23 cellular contexts compared by ENCODE assay signal in genomic region chr18:75926811-75927210, GRCh38.
DNase-seq lines count a peak whose midpoint lies in the region; ATAC-seq, FAIRE-seq and TF ChIP-seq lines count a peak whose summit lies in the region.
"Had no signal": no experiment of that assay in that cellular context is flagged by ENCODE, and none has a peak within 500 bp of the region (broad histone marks: within the 10 kb centered on the region; RNA-seq: fewer than 3 reads in every experiment).

No MANE protein-coding gene starts in this region.

- intact Hi-C loops in MCF 10A (cut with micrococcal nuclease) = no loop called here
- intact Hi-C loops in breast epithelium (cut with DNase I; ENCODE audit: low total_unique reads) = no loop called here
- intact Hi-C loops in head of caudate nucleus (cut with DNase I) = no loop called here

- no peaks in the 10 kb centered on the region for H3K79me1 ChIP-seq in trophoblast cell (ENCODE audit: low read length)

- H3K27me3 Mint-ChIP-seq in MCF 10A (ENCODE audit: insufficient read depth, unreplicated experiment) (no peaks in the 10 kb centered on the region), astrocyte (ENCODE audit: low read depth, unreplicated experiment) (no peaks in the 10 kb centered on the region)

- no peaks in the 10 kb centered on the region for H4K20me1 ChIP-seq in astrocyte (ENCODE audit: insufficient read depth, low read length)
- H4K20me1 ChIP-seq: BLaER1 had no signal

- no peak for TF ChIP-seq POLR2A in breast epithelium (IDR thresholded peaks at IDR 0.05)

- no peak overlapping the region for H3K23ac ChIP-seq in trophoblast cell (ENCODE audit: low read length)

- H3K18ac ChIP-seq in trophoblast cell (ENCODE audit: low read length) = no peak overlapping the region

- H4K12ac ChIP-seq in trophoblast cell (ENCODE audit: low read depth, low read length) = no peak overlapping the region

- H4K8ac ChIP-seq in trophoblast cell (ENCODE audit: low read depth, low read length) = no peak overlapping the region

- no peak overlapping the region for H2BK12ac ChIP-seq in trophoblast cell (ENCODE audit: low read length)

- TF ChIP-seq CTCF in MCF 10A (IDR thresholded peaks at IDR 0.05; ENCODE audit: unreplicated experiment) = no peak
- TF ChIP-seq CTCF in breast epithelium (IDR thresholded peaks at IDR 0.05) = no peak
- TF ChIP-seq CTCF in astrocyte (IDR thresholded peaks at IDR 0.05; ENCODE audit: insufficient read depth, low read depth, low read length) = no peak

- CTCF ChIA-PET in MCF 10A (lab: Yijun Ruan, JAX) = no interaction called here

- ATAC-seq in esophagus mucosa = peak; percentile 48
- ATAC-seq: CD8-positive, alpha-beta T cell had no signal

- H3K4me3 ChIP-seq in breast epithelium = no peak overlapping the region
- H3K4me3 ChIP-seq in astrocyte (ENCODE audit: insufficient read depth, low read depth, low read length) = no peak overlapping the region
- no peak overlapping the region for H3K4me3 ChIP-seq in trophoblast cell (ENCODE audit: low read depth, low read length)
- H3K4me3 ChIP-seq: BLaER1, GM23248, HAP-1, SJCRH30 had no signal

- H3K36me3 Mint-ChIP-seq in MCF 10A (ENCODE audit: insufficient read depth, unreplicated experiment) (no peaks in the 10 kb centered on the region), astrocyte (ENCODE audit: low read depth, unreplicated experiment) (no peaks in the 10 kb centered on the region)
- H3K36me3 Mint-ChIP-seq: CD8-positive, alpha-beta T cell had no signal

- no peak overlapping the region for H3K4ac ChIP-seq in trophoblast cell (ENCODE audit: low read depth, low read length)

- H3K9ac ChIP-seq in astrocyte (ENCODE audit: low read length) = no peak overlapping the region
- no peak overlapping the region for H3K9ac ChIP-seq in trophoblast cell (ENCODE audit: low read length)
- H3K9ac ChIP-seq: BLaER1, GM23248 had no signal

- no peak overlapping the region for H2BK120ac ChIP-seq in trophoblast cell (ENCODE audit: insufficient read depth, low read length, poor library complexity)

- H3K4me2 ChIP-seq in astrocyte (ENCODE audit: low read length) (no peak overlapping the region), trophoblast cell (ENCODE audit: low read length) (no peak overlapping the region)
- H3K4me2 ChIP-seq: BLaER1 had no signal

- H3K27ac Mint-ChIP-seq in MCF 10A (ENCODE audit: low read depth, unreplicated experiment) (peak overlapping the region; percentile 69), astrocyte (ENCODE audit: unreplicated experiment) (no peak overlapping the region)
- H3K27ac Mint-ChIP-seq: CD8-positive, alpha-beta T cell had no signal

- no peaks in the 10 kb centered on the region for H3K9me3 ChIP-seq in breast epithelium
- H3K9me3 ChIP-seq in astrocyte (ENCODE audit: insufficient read depth, low read depth, low read length) = no peaks in the 10 kb centered on the region
- no peaks in the 10 kb centered on the region for H3K9me3 ChIP-seq in trophoblast cell (ENCODE audit: insufficient read depth, low read depth, low read length)
- H3K9me3 ChIP-seq: BLaER1, HAP-1, SJCRH30 had no signal

- H3K4me3 Mint-ChIP-seq in MCF 10A (ENCODE audit: unreplicated experiment) (no peak overlapping the region), astrocyte (ENCODE audit: unreplicated experiment) (no peak overlapping the region)
- H3K4me3 Mint-ChIP-seq: CD8-positive, alpha-beta T cell had no signal

- H3K27me3 ChIP-seq in breast epithelium (no peaks in the 10 kb centered on the region), astrocyte (ENCODE audit: insufficient read depth, low read length) (no peaks in the 10 kb centered on the region), trophoblast cell (ENCODE audit: insufficient read depth, low read length) (no peaks in the 10 kb centered on the region)
- H3K27me3 ChIP-seq: BLaER1, SJCRH30 had no signal

- POLR2A ChIA-PET in MCF 10A (lab: Yijun Ruan, JAX) = interaction anchor here (1.2 kb wide), 1 partner anchor 206 kb away, joined by 3 read pairs; no protein-coding TSS in a partner anchor

- H2BK5ac ChIP-seq in trophoblast cell (ENCODE audit: low read depth, low read length, poor library complexity) = no peak overlapping the region

- H3K79me2 ChIP-seq in astrocyte (ENCODE audit: insufficient read depth, low read length) (no peaks in the 10 kb centered on the region), trophoblast cell (ENCODE audit: control insufficient read depth, insufficient read depth, low read length, poor library complexity) (no peaks in the 10 kb centered on the region)

- H3K4me1 ChIP-seq in breast epithelium (peaks cover 0 to 4% of the 10 kb centered on the region in 2 donors), astrocyte (ENCODE audit: insufficient read depth, low read length) (peaks cover 7% of the 10 kb centered on the region), trophoblast cell (ENCODE audit: control insufficient read depth in 1 of 2, insufficient read depth in 2 of 2, low read length in 2 of 2) (no peaks in the 10 kb centered on the region)
- H3K4me1 ChIP-seq: BLaER1, HAP-1, SJCRH30 had no signal

- H3K9me3 Mint-ChIP-seq in MCF 10A (ENCODE audit: unreplicated experiment) (no peaks in the 10 kb centered on the region), astrocyte (ENCODE audit: unreplicated experiment) (no peaks in the 10 kb centered on the region)
- H3K9me3 Mint-ChIP-seq: CD8-positive, alpha-beta T cell had no signal

- H3K36me3 ChIP-seq in breast epithelium (no peaks in the 10 kb centered on the region), astrocyte (ENCODE audit: insufficient read depth, low read length) (no peaks in the 10 kb centered on the region), trophoblast cell (ENCODE audit: control insufficient read depth in 1 of 2, insufficient read depth in 2 of 2, low read length in 2 of 2) (no peaks in the 10 kb centered on the region)
- H3K36me3 ChIP-seq: BLaER1, HAP-1, SJCRH30 had no signal

- no peak overlapping the region for H4K91ac ChIP-seq in trophoblast cell (ENCODE audit: low read depth, low read length)

- peaks cover 43% of the 10 kb centered on the region for H3K4me1 Mint-ChIP-seq in MCF 10A (ENCODE audit: insufficient read depth, unreplicated experiment)
- H3K4me1 Mint-ChIP-seq in astrocyte (ENCODE audit: low read depth, unreplicated experiment) = no peaks in the 10 kb centered on the region

- H3K27ac ChIP-seq in breast epithelium (no peak overlapping the region), astrocyte (ENCODE audit: low read depth, low read length) (no peak overlapping the region), trophoblast cell (ENCODE audit: low read depth, low read length) (no peak overlapping the region)
- H3K27ac ChIP-seq: 22Rv1, BLaER1, GM23248, HL-60, SJCRH30 had no signal

- H2AFZ ChIP-seq in astrocyte (ENCODE audit: low read depth, low read length) (peak overlapping the region; percentile 2), trophoblast cell (ENCODE audit: insufficient read depth, low read length, poor library complexity) (no peak overlapping the region)
- H2AFZ ChIP-seq: GM23248 had no signal

- DNase-seq in MCF 10A (ENCODE audit: unreplicated experiment) (peak; percentile 83), breast epithelium (ENCODE audit: low spot score in 2 of 2) (no peak), astrocyte (ENCODE audit: low read depth) (peak; percentile 49), COLO829 (ENCODE audit: low spot score) (no peak), head of caudate nucleus (no peak), trophoblast cell (no peak)
- no peak for DNase-seq in activated CD8-positive, alpha-beta memory T cell treated with anti-CD3 and anti-CD28 coated beads, Interleukin-2, amount 50 U/mL, for 4 hours
- DNase-seq: CD8-positive, alpha-beta T cell; GM23248; IMR-90; Karpas-422; NCI-H1105 treated with DMSO at 0.1 percent for 48 hours; NCI-H1694; NK-92 treated with Interleukin-12 subunit alpha and Interleukin-12 subunit beta, amount 100 ng/mL, for 24 hours; SJCRH30 had no signal

- no CpG with 5 or more reads among the region's 6 CpGs for WGBS in trophoblast cell (ENCODE audit: extremely low coverage, insufficient coverage, insufficient read length)

- no peak for FAIRE-seq in astrocyte (lab: Jason Lieb, UNC)
- FAIRE-seq: GM12891, GM18507, HTR-8/SVneo had no signal

- BruUV-seq in MCF 10A (replicated peaks; lab: Mats Ljungman, UMichigan) = no TSS peak

- no peak overlapping the region for H2AK5ac ChIP-seq in trophoblast cell (ENCODE audit: low read length)

- no peak overlapping the region for H3K14ac ChIP-seq in trophoblast cell (ENCODE audit: low read length)

Comparison
In these comparisons a context has a peak if more than half of its experiments do, and no peak if none do; other contexts are left out.
1. DNase-seq: peak in MCF 10A (single experiment) and astrocyte (single experiment); none in breast epithelium (0 of 2), COLO829 (single experiment), head of caudate nucleus (0 of 42), activated CD8-positive, alpha-beta memory T cell treated with anti-CD3 and anti-CD28 coated beads, Interleukin-2, amount 50 U/mL, for 4 hours (single experiment) and trophoblast cell (0 of 2).